ENCODE assay signal across 13 cellular contexts in genomic region chr15:90394702-90395442, GRCh38. TPM values are rescaled to one million over a fixed set of nuclear protein-coding genes. Genes with fewer than 3 reads are reported as not detected.
DNase-seq lines count a peak whose midpoint lies in the region; ATAC-seq and TF ChIP-seq lines count a peak whose summit lies in the region.
"Had no signal": no experiment of that assay in that cellular context is flagged by ENCODE, and none has a peak within 500 bp of the region (broad histone marks: within the 10 kb centered on the region; RNA-seq: fewer than 3 reads in every experiment).

No MANE protein-coding gene starts in this region.

- no peak for TF ChIP-seq POLR2A in tibial nerve (IDR thresholded peaks at IDR 0.05)

- H3K9me3 ChIP-seq in tibial nerve: no peaks in the 10 kb centered on the region
- H3K9me3 ChIP-seq: Peyer's patch had no signal

- H3K27me3 Mint-ChIP-seq in activated T-cell treated with anti-CD3 and anti-CD28 coated beads, Interleukin-2, amount 50 U/mL, for 24 hours: no peaks in the 10 kb centered on the region
- no peaks in the 10 kb centered on the region for H3K27me3 Mint-ChIP-seq in activated T-cell treated with anti-CD3 and anti-CD28 coated beads, Interleukin-2, amount 50 U/mL, for 4 hours (ENCODE audit: low read depth)
- H3K27me3 Mint-ChIP-seq in brain (no peaks in the 10 kb centered on the region), mesothelial cell of epicardium (ENCODE audit: low read depth) (no peaks in the 10 kb centered on the region)
- H3K27me3 Mint-ChIP-seq: activated naive CD4-positive, alpha-beta T cell treated with anti-CD3 and anti-CD28 coated beads, Interleukin-2, amount 10 ng/mL, durations not matched to agents 7 days and 5 days had no signal

- ATAC-seq in activated T-cell treated with anti-CD3 and anti-CD28 coated beads, Interleukin-2, amount 50 U/mL, for 4 hours: no peak
- no peak for ATAC-seq in GM19351 (IDR thresholded peaks at IDR 0.05; ENCODE audit: unreplicated experiment)

- no peaks in the 10 kb centered on the region for H3K9me3 Mint-ChIP-seq in activated T-cell treated with anti-CD3 and anti-CD28 coated beads, Interleukin-2, amount 50 U/mL, for 24 hours
- H3K9me3 Mint-ChIP-seq in activated T-cell treated with anti-CD3 and anti-CD28 coated beads, Interleukin-2, amount 50 U/mL, for 4 hours: no peaks in the 10 kb centered on the region
- no peaks in the 10 kb centered on the region for H3K9me3 Mint-ChIP-seq in brain
- no peaks in the 10 kb centered on the region for H3K9me3 Mint-ChIP-seq in mesothelial cell of epicardium
- H3K9me3 Mint-ChIP-seq: activated naive CD4-positive, alpha-beta T cell treated with anti-CD3 and anti-CD28 coated beads, Interleukin-2, amount 10 ng/mL, durations not matched to agents 7 days and 5 days; nephron progenitor cell had no signal

- TF ChIP-seq CTCF in brain (conservative IDR thresholded peaks at IDR 0.05): no peak
- TF ChIP-seq CTCF in mesothelial cell of epicardium (IDR thresholded peaks at IDR 0.05; ENCODE audit: unreplicated experiment): no peak
- no peak for TF ChIP-seq CTCF in tibial nerve (IDR thresholded peaks at IDR 0.05)

- H3K36me3 Mint-ChIP-seq in activated T-cell treated with anti-CD3 and anti-CD28 coated beads, Interleukin-2, amount 50 U/mL, for 24 hours (ENCODE audit: low read depth): peaks cover 68% of the 10 kb centered on the region
- H3K36me3 Mint-ChIP-seq in activated T-cell treated with anti-CD3 and anti-CD28 coated beads, Interleukin-2, amount 50 U/mL, for 4 hours (ENCODE audit: insufficient read depth): peaks cover 36% of the 10 kb centered on the region
- H3K36me3 Mint-ChIP-seq in brain (peaks cover 55% of the 10 kb centered on the region), mesothelial cell of epicardium (peaks cover 14% of the 10 kb centered on the region)

- no peak overlapping the region for H3K4me3 ChIP-seq in tibial nerve
- H3K4me3 ChIP-seq: Peyer's patch had no signal

- peaks cover 74% of the 10 kb centered on the region for H3K4me1 Mint-ChIP-seq in activated T-cell treated with anti-CD3 and anti-CD28 coated beads, Interleukin-2, amount 50 U/mL, for 24 hours (ENCODE audit: low read depth)
- H3K4me1 Mint-ChIP-seq in activated T-cell treated with anti-CD3 and anti-CD28 coated beads, Interleukin-2, amount 50 U/mL, for 4 hours (ENCODE audit: low read depth): peaks cover 73% of the 10 kb centered on the region
- H3K4me1 Mint-ChIP-seq in brain (peaks cover 65% of the 10 kb centered on the region), mesothelial cell of epicardium (peaks cover 40% of the 10 kb centered on the region)

- no peak for TF ChIP-seq EP300 in tibial nerve (IDR thresholded peaks at IDR 0.05)

- WGBS in tibial nerve, 2 donors: 88 to 91% methylated on average over 12 of the region's 12 CpGs

- peaks cover 0 to 22% (median 0%) of the 10 kb centered on the region in 3 donors for H3K36me3 ChIP-seq in tibial nerve

- H3K4me1 ChIP-seq in tibial nerve: peaks cover 0 to 85% (median 45%) of the 10 kb centered on the region in 4 donors

- H3K27me3 ChIP-seq in tibial nerve: no peaks in the 10 kb centered on the region
- H3K27me3 ChIP-seq: Peyer's patch had no signal

- no peak overlapping the region for H3K4me3 Mint-ChIP-seq in activated T-cell treated with anti-CD3 and anti-CD28 coated beads, Interleukin-2, amount 50 U/mL, for 24 hours
- no peak overlapping the region for H3K4me3 Mint-ChIP-seq in activated T-cell treated with anti-CD3 and anti-CD28 coated beads, Interleukin-2, amount 50 U/mL, for 4 hours
- H3K4me3 Mint-ChIP-seq in brain: peak overlapping the region in 2 of 5 experiments; percentile 6 to 24
- H3K4me3 Mint-ChIP-seq in mesothelial cell of epicardium: no peak overlapping the region
- H3K4me3 Mint-ChIP-seq: activated naive CD4-positive, alpha-beta T cell treated with anti-CD3 and anti-CD28 coated beads, Interleukin-2, amount 10 ng/mL, durations not matched to agents 7 days and 5 days; nephron progenitor cell had no signal

- H3K27ac Mint-ChIP-seq in activated T-cell treated with anti-CD3 and anti-CD28 coated beads, Interleukin-2, amount 50 U/mL, for 24 hours: peak overlapping the region; percentile 1
- peak overlapping the region in 4 of 5 experiments; percentile 2 to 71 (median 54) for H3K27ac Mint-ChIP-seq in brain
- H3K27ac Mint-ChIP-seq in mesothelial cell of epicardium: peak overlapping the region; percentile 53
- H3K27ac Mint-ChIP-seq: activated naive CD4-positive, alpha-beta T cell treated with anti-CD3 and anti-CD28 coated beads, Interleukin-2, amount 10 ng/mL, durations not matched to agents 7 days and 5 days had no signal

- no peak for DNase-seq in activated T-cell treated with anti-CD3 and anti-CD28 coated beads, Interleukin-2, amount 50 U/mL, for 24 hours
- DNase-seq in activated T-cell treated with anti-CD3 and anti-CD28 coated beads, Interleukin-2, amount 50 U/mL, for 4 hours: no peak
- DNase-seq in mesothelial cell of epicardium (ENCODE audit: low spot score in 2 of 2, unreplicated experiment in 2 of 2) (no peak), tibial nerve (ENCODE audit: low spot score in 2 of 2) (no peak), inferior parietal cortex (ENCODE audit: extremely low spot score) (no peak), cortex of kidney (lab: John Stamatoyannopoulos, UW) (no peak)
- DNase-seq: ACHN; activated naive CD4-positive, alpha-beta T cell treated with anti-CD3 and anti-CD28 coated beads, Interleukin-2, amount 10 ng/mL, durations not matched to agents 7 days and 5 days; NCI-H2171 treated with DMSO at 0.1 percent for 48 hours; nephron progenitor cell; Peyer's patch had no signal

- peak overlapping the region in 3 of 4 donors; percentile 19 to 59 (median 35) for H3K27ac ChIP-seq in tibial nerve

RNA-seq across cellular contexts. Expression of gene IQGAP1, which starts 6.8 kb away (rescaled TPM):
- total RNA-seq in activated T-cell treated with anti-CD3 and anti-CD28 coated beads, Interleukin-2, amount 50 U/mL, for 4 hours: 10 to 100 TPM; 83.1 to 96.0 (median 91.4) TPM
- polyA plus RNA-seq in brain (ENCODE audit: insufficient read depth, low read depth, low replicate concordance): 55.6 TPM
- total RNA-seq in mesothelial cell of epicardium: 104 to 110 TPM (median 105 TPM) in 3 replicates
- total RNA-seq in tibial nerve: 100 to 1,000 TPM; 238 to 358 (median 282) TPM

RNA-seq across cellular contexts. Expression of gene ZNF774, which starts 42.8 kb away (rescaled TPM):
- 1 to 10 TPM in 2 of 3 donors, under 1 TPM in 1; 0.46 to 1.2 (median 1.0) TPM for total RNA-seq in activated T-cell treated with anti-CD3 and anti-CD28 coated beads, Interleukin-2, amount 50 U/mL, for 4 hours
- 2.3 TPM for polyA plus RNA-seq in brain (ENCODE audit: insufficient read depth, low read depth, low replicate concordance)
- total RNA-seq in mesothelial cell of epicardium (7.4 to 10.0 TPM (median 8.0 TPM) in 3 replicates), tibial nerve (1 to 10 TPM in 2 of 4 donors, under 1 TPM in 2; 0.66 to 2.9 (median 1.2) TPM)

Comparison
In these comparisons a context has a peak if more than half of its experiments do, and no peak if none do; other contexts are left out.
1. H3K27ac Mint-ChIP-seq: peak in every context shown above with its lines; median percentile 54 in brain; 53 in mesothelial cell of epicardium; 1 in activated T-cell treated with anti-CD3 and anti-CD28 coated beads, Interleukin-2, amount 50 U/mL, for 24 hours.